ENCODE assay signal across 8 cellular contexts in the genomic region with DNA sequence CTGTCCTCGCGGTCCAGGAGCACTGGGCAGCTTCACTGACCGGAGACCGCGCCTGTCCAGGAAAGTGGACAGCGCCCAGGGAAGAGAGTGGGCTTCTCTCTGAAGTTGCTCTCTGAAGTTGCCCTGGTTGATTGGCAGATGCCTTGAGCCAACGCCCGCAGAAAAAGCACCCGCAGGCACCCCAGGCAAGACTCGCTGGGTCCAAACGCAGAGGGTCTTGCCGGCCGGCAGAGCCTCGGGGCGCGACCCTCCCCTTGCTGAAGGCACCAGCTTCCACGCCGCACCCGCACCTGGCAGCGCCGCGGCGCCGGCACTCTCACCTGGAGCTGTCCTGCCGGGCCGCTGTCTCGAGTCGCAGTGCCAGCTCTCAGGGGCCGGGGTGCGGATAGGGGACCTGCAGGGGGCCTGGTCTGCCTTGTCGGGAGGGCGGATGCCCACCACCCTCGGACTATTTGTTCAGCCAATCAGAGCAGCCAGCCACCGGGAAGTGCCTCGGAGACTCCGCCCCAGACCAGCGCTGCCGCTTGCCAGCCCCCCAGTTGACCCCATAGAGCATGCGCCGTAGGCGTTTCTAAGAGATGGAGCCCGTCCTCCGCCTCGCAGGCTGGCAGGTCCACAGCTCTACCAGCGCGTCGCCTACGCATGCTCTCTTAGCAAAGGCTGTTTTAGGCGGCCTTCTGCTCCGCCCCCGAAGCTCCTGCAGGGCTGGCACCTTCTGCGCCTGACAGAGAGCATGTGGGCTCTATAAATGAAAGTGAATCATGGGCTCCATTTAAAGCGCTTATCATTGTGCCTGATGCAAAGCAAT. TPM values are rescaled to one million over a fixed set of nuclear protein-coding genes. Genes with fewer than 3 reads are reported as not detected.
DNase-seq lines count a peak whose midpoint lies in the region; ATAC-seq and TF ChIP-seq lines count a peak whose summit lies in the region.

Gene LIPA (minus strand): TSS at position 359 of the 808 bp plus-strand sequence. CDS start 4,127 bp downstream, outside the sequence.

- H3K4me3 Mint-ChIP-seq in T-helper 2 cell treated with Interferon-gamma antibody and Interleukin-4, amounts not matched to agents 5 μg/mL and 100 μg/mL, for 36 hours: peak within 1 kb of the TSS; percentile 89

- peak within 1 kb of the TSS; percentile 69 for H3K27ac Mint-ChIP-seq in T-helper 2 cell treated with Interferon-gamma antibody and Interleukin-4, amounts not matched to agents 5 μg/mL and 100 μg/mL, for 36 hours

- H3K27ac ChIP-seq in ascending aorta (peak within 1 kb of the TSS; percentile 72 to 84), right cardiac atrium (ENCODE audit: low read length) (peak within 1 kb of the TSS; percentile 86), vagina (peak within 1 kb of the TSS; percentile 80)

- WGBS in right cardiac atrium: under 1% methylated on average over 53 of the region's 53 CpGs

- peaks cover 0 to 4% of the 10 kb centered on the region in 2 donors for H3K4me1 ChIP-seq in ascending aorta
- H3K4me1 ChIP-seq in right cardiac atrium (ENCODE audit: control insufficient read depth, insufficient read depth, low read length): peaks cover 1% of the 10 kb centered on the region
- H3K4me1 ChIP-seq in vagina: peaks cover 10% of the 10 kb centered on the region

- no peaks in the 10 kb centered on the region for H3K27me3 ChIP-seq in ascending aorta
- H3K27me3 ChIP-seq in right cardiac atrium (ENCODE audit: control insufficient read depth, insufficient read depth): no peaks in the 10 kb centered on the region
- H3K27me3 ChIP-seq in vagina: no peaks in the 10 kb centered on the region

- DNase-seq in NCI-H1930 (lab: John Stamatoyannopoulos, UW) (peak; percentile 76 to 84), ascending aorta (ENCODE audit: low spot score in 2 of 2) (peak; percentile 91 to 98), right cardiac atrium (peak; percentile 98 to 99 (median 99)), putamen (ENCODE audit: low spot score) (peak; percentile 98), vagina (ENCODE audit: extremely low spot score in 2 of 2) (peak in 1 of 2 donors; percentile 94)
- DNase-seq in T-helper 2 cell treated with Interferon-gamma antibody and Interleukin-4, amounts not matched to agents 5 μg/mL and 100 μg/mL, for 36 hours (ENCODE audit: low spot score): peak; percentile 90

- TF ChIP-seq CTCF in ascending aorta (IDR thresholded peaks at IDR 0.05): no peak
- TF ChIP-seq CTCF in vagina (IDR thresholded peaks at IDR 0.05): no peak

- H3K27me3 Mint-ChIP-seq in T-helper 2 cell treated with Interferon-gamma antibody and Interleukin-4, amounts not matched to agents 5 μg/mL and 100 μg/mL, for 36 hours (ENCODE audit: low read depth): peaks cover 16% of the 10 kb centered on the region

- H3K4me1 Mint-ChIP-seq in T-helper 2 cell treated with Interferon-gamma antibody and Interleukin-4, amounts not matched to agents 5 μg/mL and 100 μg/mL, for 36 hours (ENCODE audit: low read depth): peaks cover 17% of the 10 kb centered on the region

- TF ChIP-seq POLR2A in vagina (IDR thresholded peaks at IDR 0.05): no peak

- intact Hi-C loops in ascending aorta (cut with DNase I): loop anchor here (10.0 kb wide), 1 partner anchor 393 kb away; the partner anchor contains the start of gene PANK1
- intact Hi-C loops in right cardiac atrium (cut with DNase I): loop anchor here in 1 of 4 donors (10.0 kb wide), 1 partner anchor 123 kb away; the partner anchor contains the start of gene IFIT1B
- intact Hi-C loops in vagina (cut with DNase I): no loop called here

- H3K9me3 ChIP-seq in ascending aorta (no peaks in the 10 kb centered on the region), right cardiac atrium (ENCODE audit: control insufficient read depth, low read length) (no peaks in the 10 kb centered on the region), vagina (no peaks in the 10 kb centered on the region)

- peak; percentile 95 for ATAC-seq in GM18502 (IDR thresholded peaks at IDR 0.05; ENCODE audit: poor library complexity, unreplicated experiment)
- ATAC-seq in HG02970 (IDR thresholded peaks at IDR 0.05; ENCODE audit: low FRiP score, unreplicated experiment): peak; percentile 90
- ATAC-seq in right cardiac atrium: peak; percentile 99

- H3K36me3 Mint-ChIP-seq in T-helper 2 cell treated with Interferon-gamma antibody and Interleukin-4, amounts not matched to agents 5 μg/mL and 100 μg/mL, for 36 hours (ENCODE audit: low read depth): peaks cover 6% of the 10 kb centered on the region

- H3K36me3 ChIP-seq in ascending aorta (no peaks in the 10 kb centered on the region), vagina (no peaks in the 10 kb centered on the region)

- H3K4me3 ChIP-seq in ascending aorta (peak within 1 kb of the TSS; percentile 85 to 87), right cardiac atrium (ENCODE audit: low read length) (peak within 1 kb of the TSS; percentile 93), vagina (peak within 1 kb of the TSS; percentile 66 to 89)

- peaks cover 20% of the 10 kb centered on the region for H3K9me3 Mint-ChIP-seq in T-helper 2 cell treated with Interferon-gamma antibody and Interleukin-4, amounts not matched to agents 5 μg/mL and 100 μg/mL, for 36 hours

RNA-seq across cellular contexts. Expression of gene LIPA, which starts in this region (rescaled TPM):
- 57.9 TPM for total RNA-seq in ascending aorta
- 10 to 100 TPM; 22.7 to 34.7 (median 26.0) TPM for total RNA-seq in right cardiac atrium
- polyA plus RNA-seq in right cardiac atrium: 14.0 TPM
- 27.7 TPM for total RNA-seq in vagina
